ENCODE assay signal across 1 cellular context in the genomic region with DNA sequence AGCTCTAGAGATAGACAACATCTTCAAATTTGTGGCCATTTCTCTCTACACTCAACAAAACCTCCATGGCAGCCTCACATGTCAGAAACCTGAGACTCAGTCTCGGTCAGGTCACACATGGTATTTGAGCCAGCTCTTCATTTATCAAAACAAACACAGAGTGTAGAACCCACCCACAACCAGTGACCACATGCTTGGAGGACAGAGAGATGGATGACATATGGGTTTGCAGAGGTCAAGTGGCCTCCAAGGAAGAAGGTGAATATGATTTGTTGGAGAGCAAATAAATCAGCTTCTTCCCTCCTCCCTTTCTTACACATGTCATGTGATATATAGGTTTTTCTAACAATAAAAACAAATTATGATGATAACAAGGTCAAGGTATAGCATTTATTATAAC.
TF ChIP-seq lines count a peak whose summit lies in the region.

No MANE protein-coding gene starts in this region.

TF ChIP-seq in IMR-90, 13 proteins besides CTCF, POLR2A, EP300 and RAD21 (continued from another document):
- TF ChIP-seq RCOR1 (IDR thresholded peaks at IDR 0.05; ENCODE audit: insufficient replicate concordance, low read length), result no peak
- no peak for TF ChIP-seq NFE2L2 (IDR thresholded peaks at IDR 0.05; ENCODE audit: low read depth, low read length)
- TF ChIP-seq SMC3 (IDR thresholded peaks at IDR 0.05; ENCODE audit: low read depth, low read length), result no peak
- TF ChIP-seq BHLHE40 (IDR thresholded peaks at IDR 0.05; ENCODE audit: low read depth, low read length), result no peak
- TF ChIP-seq MAFK (IDR thresholded peaks at IDR 0.05; ENCODE audit: low read depth, low read length), result no peak
- no peak for TF ChIP-seq CEBPB (IDR thresholded peaks at IDR 0.05; ENCODE audit: low read depth, low read length)
- TF ChIP-seq CHD1 (IDR thresholded peaks at IDR 0.05; ENCODE audit: low read depth, low read length), result no peak
